In the genomic region with DNA sequence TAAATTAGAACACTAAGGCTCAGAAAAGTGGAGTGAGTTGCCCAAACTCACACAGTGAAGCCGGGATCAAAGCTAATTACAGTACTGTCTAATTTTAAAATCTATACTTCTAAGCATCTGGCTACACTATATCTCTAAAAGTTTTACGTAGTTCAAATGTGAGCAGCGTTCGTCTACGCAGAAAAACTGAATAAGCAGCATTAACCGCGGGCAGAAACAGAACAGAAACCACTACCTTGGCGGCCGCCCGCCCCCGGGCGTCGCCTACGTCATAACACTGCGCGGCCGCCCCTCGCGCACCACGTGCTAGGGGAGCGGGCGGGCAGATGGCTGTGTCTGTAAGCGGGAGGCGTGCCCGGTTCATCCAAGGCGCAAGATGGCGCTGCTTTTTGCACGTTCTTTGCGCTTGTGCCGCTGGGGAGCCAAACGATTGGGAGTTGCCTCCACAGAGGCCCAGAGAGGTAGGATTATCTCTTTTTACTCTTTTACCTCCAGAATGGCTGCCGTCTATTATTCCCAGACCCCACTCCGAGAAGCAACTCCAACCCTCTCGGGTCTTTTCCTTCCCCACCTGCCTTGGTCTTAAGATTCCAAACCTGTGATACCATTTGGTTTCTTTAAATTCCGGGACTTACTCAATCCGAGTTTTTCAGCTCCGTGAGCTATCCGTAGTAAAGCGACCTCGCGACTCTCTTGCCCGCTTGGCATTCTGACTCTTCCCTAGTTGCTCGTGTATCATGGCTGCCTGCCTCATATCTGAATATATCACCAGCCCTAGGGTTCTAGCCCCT, we compare ENCODE assay signal across 1 cellular context.
A peak's percentile ranks its signal among the peaks of the same experiment; 100 is the strongest.
TF ChIP-seq lines count a peak whose summit lies in the region.

Gene SPRYD4 (plus strand): TSS at position 363 of the 791 bp plus-strand sequence. CDS start 14 bp downstream, at position 377.

TF ChIP-seq in HepG2, 621 proteins besides CTCF, POLR2A, EP300 and RAD21 (continued from another document and continues in another):
- TF ChIP-seq SNAPC2 (CRISPR knock-in tag; IDR thresholded peaks at IDR 0.05) (peak; percentile 53; the same call in 1 of the 2 replicates), ZNF616 (CRISPR knock-in tag; IDR thresholded peaks at IDR 0.05; ENCODE audit: low read depth) (peak; percentile 62; the same call in 1 of the 2 replicates), EHMT2 (IDR thresholded peaks at IDR 0.05; ENCODE audit: borderline replicate concordance, low read depth, low read length) (0 out of 2 replicates have a peak, but pooled peaks have one; percentile 17), RBM39 (IDR thresholded peaks at IDR 0.05; ENCODE audit: low read depth, low read length, poor library complexity, severe bottlenecking) (peak; percentile 67), GATA4 (IDR thresholded peaks at IDR 0.05; ENCODE audit: borderline replicate concordance, low read depth) (no peak), ZNF777 (CRISPR knock-in tag; IDR thresholded peaks at IDR 0.05) (peak; percentile 46; the same call in 1 of the 2 replicates), ZSCAN25 (CRISPR knock-in tag; IDR thresholded peaks at IDR 0.05) (peak; percentile 59; the same call in 1 of the 2 replicates), ZNF446 (CRISPR knock-in tag; IDR thresholded peaks at IDR 0.05) (0 out of 2 replicates have a peak, but pooled peaks have one; percentile 81), ZNF768 (CRISPR knock-in tag; IDR thresholded peaks at IDR 0.05) (peak; percentile 51; the same call in 1 of the 2 replicates), SMYD3 (CRISPR knock-in tag; IDR thresholded peaks at IDR 0.05) (no peak), NAIF1 (CRISPR knock-in tag; IDR thresholded peaks at IDR 0.05; ENCODE audit: borderline replicate concordance) (peak; percentile 81), ZNF232 (CRISPR knock-in tag; IDR thresholded peaks at IDR 0.05; ENCODE audit: borderline replicate concordance) (peak; percentile 85; the same call in 1 of the 2 replicates), ZNF207 (IDR thresholded peaks at IDR 0.05; ENCODE audit: borderline replicate concordance) (no peak), ZMAT3 (CRISPR knock-in tag; conservative IDR thresholded peaks at IDR 0.05) (0 out of 2 replicates have a peak, but pooled peaks have one; percentile 57), BATF2 (CRISPR knock-in tag; IDR thresholded peaks at IDR 0.05) (0 out of 2 replicates have a peak, but pooled peaks have one; percentile 56), E2F2 (CRISPR knock-in tag; IDR thresholded peaks at IDR 0.05; ENCODE audit: borderline replicate concordance) (no peak; the same call in 1 of the 2 replicates), SKI (IDR thresholded peaks at IDR 0.05; ENCODE audit: partially characterized antibody) (peak; percentile 74), TGIF2 (CRISPR knock-in tag; IDR thresholded peaks at IDR 0.05) (peak; percentile 72), ZNF530 (CRISPR knock-in tag; IDR thresholded peaks at IDR 0.05; ENCODE audit: low read depth) (no peak), HMGXB4 (CRISPR knock-in tag; IDR thresholded peaks at IDR 0.05; ENCODE audit: borderline replicate concordance in 1 of 2, low read depth in 1 of 2) (peak; percentile 95 to 97), SIX1 (CRISPR knock-in tag; IDR thresholded peaks at IDR 0.05; ENCODE audit: borderline replicate concordance) (0 out of 2 replicates have a peak, but pooled peaks have one; percentile 58), CREB1 (IDR thresholded peaks at IDR 0.05) (peak; percentile 98), CREB1 (CRISPR knock-in tag; IDR thresholded peaks at IDR 0.05) (peak; percentile 99), E2F5 (CRISPR knock-in tag; conservative IDR thresholded peaks at IDR 0.05) (no peak), CHD2 (IDR thresholded peaks at IDR 0.05; ENCODE audit: low read depth, low read length) (no peak), ZNF501 (CRISPR knock-in tag; IDR thresholded peaks at IDR 0.05) (peak; percentile 92), ADNP (CRISPR knock-in tag; IDR thresholded peaks at IDR 0.05) (no peak), PHF20 (CRISPR knock-in tag; IDR thresholded peaks at IDR 0.05) (peak; percentile 96), TEAD2 (CRISPR knock-in tag; IDR thresholded peaks at IDR 0.05) (no peak), ZNF639 (CRISPR knock-in tag; conservative IDR thresholded peaks at IDR 0.05) (peak; percentile 62; the same call in 1 of the 2 replicates)
- TF ChIP-seq, protein P1, sequence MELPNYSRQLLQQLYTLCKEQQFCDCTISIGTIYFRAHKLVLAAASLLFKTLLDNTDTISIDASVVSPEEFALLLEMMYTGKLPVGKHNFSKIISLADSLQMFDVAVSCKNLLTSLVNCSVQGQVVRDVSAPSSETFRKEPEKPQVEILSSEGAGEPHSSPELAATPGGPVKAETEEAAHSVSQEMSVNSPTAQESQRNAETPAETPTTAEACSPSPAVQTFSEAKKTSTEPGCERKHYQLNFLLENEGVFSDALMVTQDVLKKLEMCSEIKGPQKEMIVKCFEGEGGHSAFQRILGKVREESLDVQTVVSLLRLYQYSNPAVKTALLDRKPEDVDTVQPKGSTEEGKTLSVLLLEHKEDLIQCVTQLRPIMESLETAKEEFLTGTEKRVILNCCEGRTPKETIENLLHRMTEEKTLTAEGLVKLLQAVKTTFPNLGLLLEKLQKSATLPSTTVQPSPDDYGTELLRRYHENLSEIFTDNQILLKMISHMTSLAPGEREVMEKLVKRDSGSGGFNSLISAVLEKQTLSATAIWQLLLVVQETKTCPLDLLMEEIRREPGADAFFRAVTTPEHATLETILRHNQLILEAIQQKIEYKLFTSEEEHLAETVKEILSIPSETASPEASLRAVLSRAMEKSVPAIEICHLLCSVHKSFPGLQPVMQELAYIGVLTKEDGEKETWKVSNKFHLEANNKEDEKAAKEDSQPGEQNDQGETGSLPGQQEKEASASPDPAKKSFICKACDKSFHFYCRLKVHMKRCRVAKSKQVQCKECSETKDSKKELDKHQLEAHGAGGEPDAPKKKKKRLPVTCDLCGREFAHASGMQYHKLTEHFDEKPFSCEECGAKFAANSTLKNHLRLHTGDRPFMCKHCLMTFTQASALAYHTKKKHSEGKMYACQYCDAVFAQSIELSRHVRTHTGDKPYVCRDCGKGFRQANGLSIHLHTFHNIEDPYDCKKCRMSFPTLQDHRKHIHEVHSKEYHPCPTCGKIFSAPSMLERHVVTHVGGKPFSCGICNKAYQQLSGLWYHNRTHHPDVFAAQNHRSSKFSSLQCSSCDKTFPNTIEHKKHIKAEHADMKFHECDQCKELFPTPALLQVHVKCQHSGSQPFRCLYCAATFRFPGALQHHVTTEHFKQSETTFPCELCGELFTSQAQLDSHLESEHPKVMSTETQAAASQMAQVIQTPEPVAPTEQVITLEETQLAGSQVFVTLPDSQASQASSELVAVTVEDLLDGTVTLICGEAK (IDR thresholded peaks at IDR 0.05) = no peak
- TF ChIP-seq, protein P1 (CRISPR knock-in tag; IDR thresholded peaks at IDR 0.05) = peak; percentile 85
- TF ChIP-seq, protein P2, sequence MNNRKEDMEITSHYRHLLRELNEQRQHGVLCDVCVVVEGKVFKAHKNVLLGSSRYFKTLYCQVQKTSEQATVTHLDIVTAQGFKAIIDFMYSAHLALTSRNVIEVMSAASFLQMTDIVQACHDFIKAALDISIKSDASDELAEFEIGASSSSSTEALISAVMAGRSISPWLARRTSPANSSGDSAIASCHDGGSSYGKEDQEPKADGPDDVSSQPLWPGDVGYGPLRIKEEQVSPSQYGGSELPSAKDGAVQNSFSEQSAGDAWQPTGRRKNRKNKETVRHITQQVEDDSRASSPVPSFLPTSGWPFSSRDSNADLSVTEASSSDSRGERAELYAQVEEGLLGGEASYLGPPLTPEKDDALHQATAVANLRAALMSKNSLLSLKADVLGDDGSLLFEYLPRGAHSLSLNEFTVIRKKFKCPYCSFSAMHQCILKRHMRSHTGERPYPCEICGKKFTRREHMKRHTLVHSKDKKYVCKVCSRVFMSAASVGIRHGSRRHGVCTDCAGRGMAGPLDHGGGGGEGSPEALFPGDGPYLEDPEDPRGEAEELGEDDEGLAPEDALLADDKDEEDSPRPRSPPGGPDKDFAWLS (CRISPR knock-in tag; IDR thresholded peaks at IDR 0.05; ENCODE audit: borderline replicate concordance) = 0 out of 2 replicates have a peak, but pooled peaks have one; percentile 37
- TF ChIP-seq, protein P3, sequence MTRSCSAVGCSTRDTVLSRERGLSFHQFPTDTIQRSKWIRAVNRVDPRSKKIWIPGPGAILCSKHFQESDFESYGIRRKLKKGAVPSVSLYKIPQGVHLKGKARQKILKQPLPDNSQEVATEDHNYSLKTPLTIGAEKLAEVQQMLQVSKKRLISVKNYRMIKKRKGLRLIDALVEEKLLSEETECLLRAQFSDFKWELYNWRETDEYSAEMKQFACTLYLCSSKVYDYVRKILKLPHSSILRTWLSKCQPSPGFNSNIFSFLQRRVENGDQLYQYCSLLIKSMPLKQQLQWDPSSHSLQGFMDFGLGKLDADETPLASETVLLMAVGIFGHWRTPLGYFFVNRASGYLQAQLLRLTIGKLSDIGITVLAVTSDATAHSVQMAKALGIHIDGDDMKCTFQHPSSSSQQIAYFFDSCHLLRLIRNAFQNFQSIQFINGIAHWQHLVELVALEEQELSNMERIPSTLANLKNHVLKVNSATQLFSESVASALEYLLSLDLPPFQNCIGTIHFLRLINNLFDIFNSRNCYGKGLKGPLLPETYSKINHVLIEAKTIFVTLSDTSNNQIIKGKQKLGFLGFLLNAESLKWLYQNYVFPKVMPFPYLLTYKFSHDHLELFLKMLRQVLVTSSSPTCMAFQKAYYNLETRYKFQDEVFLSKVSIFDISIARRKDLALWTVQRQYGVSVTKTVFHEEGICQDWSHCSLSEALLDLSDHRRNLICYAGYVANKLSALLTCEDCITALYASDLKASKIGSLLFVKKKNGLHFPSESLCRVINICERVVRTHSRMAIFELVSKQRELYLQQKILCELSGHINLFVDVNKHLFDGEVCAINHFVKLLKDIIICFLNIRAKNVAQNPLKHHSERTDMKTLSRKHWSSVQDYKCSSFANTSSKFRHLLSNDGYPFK (CRISPR knock-in tag; IDR thresholded peaks at IDR 0.05; ENCODE audit: borderline replicate concordance) = peak; percentile 88; the same call in 1 of the 2 replicates
